ENCODE assay signal across 18 cellular contexts in the genomic region with DNA sequence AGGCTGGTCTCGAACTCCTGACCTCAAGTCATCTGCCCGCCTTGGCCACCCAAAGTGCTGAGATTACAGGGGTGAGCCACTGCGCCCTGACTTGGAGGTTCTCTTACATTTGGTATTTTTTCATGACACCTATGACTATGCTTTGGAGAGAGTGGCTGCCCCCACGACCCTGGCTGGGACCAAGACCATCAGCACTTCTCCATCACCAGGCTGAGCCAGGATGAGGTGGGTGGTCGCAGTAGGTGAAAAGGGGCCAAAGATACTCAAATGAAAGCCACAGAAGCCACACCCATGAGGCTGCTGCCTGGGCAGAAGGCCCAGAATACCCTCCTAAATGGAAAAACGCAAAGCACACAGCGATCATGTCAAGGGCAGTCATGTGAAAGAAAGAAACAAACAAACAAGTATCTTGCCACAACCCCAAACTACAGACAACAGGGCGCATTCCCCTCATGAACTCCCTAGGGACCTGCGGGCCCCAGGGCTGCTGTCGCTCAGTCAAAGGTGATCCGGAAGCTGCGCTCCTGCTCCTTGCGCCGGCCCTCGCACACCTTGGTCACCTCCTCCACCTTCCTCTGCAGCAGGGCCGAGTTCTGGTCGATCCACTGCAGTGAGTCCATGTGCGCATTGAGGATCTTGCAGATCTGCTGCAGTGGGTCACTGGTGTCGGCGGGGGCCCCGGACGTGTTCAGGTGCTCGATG. TPM values are rescaled to one million over a fixed set of nuclear protein-coding genes. Genes with fewer than 3 reads are reported as not detected.
DNase-seq lines count a peak whose midpoint lies in the region; ATAC-seq, FAIRE-seq and TF ChIP-seq lines count a peak whose summit lies in the region.
"Had no signal": no experiment of that assay in that cellular context is flagged by ENCODE, and none has a peak within 500 bp of the region (broad histone marks: within the 10 kb centered on the region; RNA-seq: fewer than 3 reads in every experiment).

No MANE protein-coding gene starts in this region.

- DNase-seq in HepG2 (ENCODE audit: low spot score) (no peak), right lobe of liver (no peak), NCI-H526 (lab: John Stamatoyannopoulos, UW) (no peak)
- no peak for DNase-seq in stimulated activated naive CD8-positive, alpha-beta T cell treated with anti-CD3 and anti-CD28 coated beads, Interleukin-15, amount 100 ng/mL, for 72 hours
- DNase-seq: activated naive CD4-positive, alpha-beta T cell treated with Interleukin-2 at 50 U/mL for 16 hours; effector memory CD4-positive, alpha-beta T cell; KG1; left lung; NCI-H1417; NCI-H2227 treated with DMSO at 0.1 percent for 48 hours; psoas muscle; stimulated activated CD4-positive, alpha-beta T cell treated with anti-CD3 and anti-CD28 coated beads, Interleukin-12 subunit alpha, Interleukin-12 subunit beta, amount 100 ng/mL, for 4 hours had no signal

- no peak for ATAC-seq in HepG2
- ATAC-seq in right lobe of liver: no peak
- ATAC-seq in activated T-helper 17 cell treated with anti-CD3 and anti-CD28 coated beads, Interleukin-2, amount 50 U/mL, for 72 hours (replicated peaks): no peak
- ATAC-seq in stimulated activated naive CD8-positive, alpha-beta T cell treated with anti-CD3 and anti-CD28 coated beads, Interleukin-15, amount 100 ng/mL, for 72 hours: no peak
- no peak for ATAC-seq in HG03097 (IDR thresholded peaks at IDR 0.05; ENCODE audit: low FRiP score, unreplicated experiment)
- ATAC-seq: left lung had no signal

- H3K27ac ChIP-seq in HepG2 (ENCODE audit: extremely low read length, insufficient read depth, low read length) (no peak overlapping the region), right lobe of liver (no peak overlapping the region)
- H3K27ac ChIP-seq: left lung, psoas muscle, suprapubic skin had no signal

- POLR2A ChIA-PET in HepG2 (lab: Yijun Ruan, JAX): no interaction called here

- no peak for FAIRE-seq in HepG2 (lab: Jason Lieb, UNC)
- FAIRE-seq: D721Med, H54 had no signal

- H3K79me2 ChIP-seq in HepG2 (ENCODE audit: insufficient read depth, low read length): no peaks in the 10 kb centered on the region

- H3K4me1 Mint-ChIP-seq in activated T-helper 17 cell treated with anti-CD3 and anti-CD28 coated beads, Interleukin-2, amount 50 U/mL, for 72 hours: peaks cover 19% of the 10 kb centered on the region
- peaks cover 73% of the 10 kb centered on the region for H3K4me1 Mint-ChIP-seq in stimulated activated naive CD8-positive, alpha-beta T cell treated with anti-CD3 and anti-CD28 coated beads, Interleukin-15, amount 100 ng/mL, for 72 hours

- no peak overlapping the region for H3K4me2 ChIP-seq in HepG2 (ENCODE audit: low read depth, low read length)

- in situ Hi-C loops in HepG2 (cut with HindIII; ENCODE audit: extremely low pct_ligation_motif_present, low pct_unique_long_range_greater_than_20kb): no loop called here

- no peaks in the 10 kb centered on the region for H4K20me1 ChIP-seq in HepG2 (ENCODE audit: insufficient read depth, low read length)

- TF ChIP-seq EP300 in HepG2 (IDR thresholded peaks at IDR 0.05; ENCODE audit: low read depth in 2 of 2, low read length in 2 of 2): no peak
- no peak for TF ChIP-seq EP300 in HepG2 (CRISPR knock-in tag; IDR thresholded peaks at IDR 0.05; ENCODE audit: borderline replicate concordance)

- no peaks in the 10 kb centered on the region for H3K9me3 Mint-ChIP-seq in activated T-helper 17 cell treated with anti-CD3 and anti-CD28 coated beads, Interleukin-2, amount 50 U/mL, for 72 hours
- H3K9me3 Mint-ChIP-seq in stimulated activated naive CD8-positive, alpha-beta T cell treated with anti-CD3 and anti-CD28 coated beads, Interleukin-15, amount 100 ng/mL, for 72 hours: no peaks in the 10 kb centered on the region

- no peak overlapping the region for H3K4me3 Mint-ChIP-seq in activated T-helper 17 cell treated with anti-CD3 and anti-CD28 coated beads, Interleukin-2, amount 50 U/mL, for 72 hours
- H3K4me3 Mint-ChIP-seq in stimulated activated naive CD8-positive, alpha-beta T cell treated with anti-CD3 and anti-CD28 coated beads, Interleukin-15, amount 100 ng/mL, for 72 hours: peak overlapping the region in 1 of 2 donors; percentile 18

- H3K27me3 ChIP-seq in HepG2 (ENCODE audit: control insufficient read depth in 1 of 2, insufficient read depth in 2 of 2, low read length in 2 of 2): no peaks in the 10 kb centered on the region
- H3K27me3 ChIP-seq in right lobe of liver: no peaks in the 10 kb centered on the region
- H3K27me3 ChIP-seq: left lung, suprapubic skin had no signal

- intact Hi-C loops in HepG2 (cut with micrococcal nuclease; ENCODE audit: unreplicated experiment) (no loop called here), right lobe of liver (cut with DNase I) (no loop called here)

- WGBS in HepG2 (ENCODE audit: low lambda C conversion rate): over 99% methylated on average over 23 of the region's 23 CpGs
- 92% methylated on average over 10 of the region's 23 CpGs for WGBS in right lobe of liver (ENCODE audit: insufficient coverage, low coverage, low lambda C conversion rate, missing lambda C conversion rate)

- no TSS peak for BruUV-seq in HepG2 (replicated peaks; lab: Mats Ljungman, UMichigan)

- peaks cover 67% of the 10 kb centered on the region for H3K36me3 Mint-ChIP-seq in activated T-helper 17 cell treated with anti-CD3 and anti-CD28 coated beads, Interleukin-2, amount 50 U/mL, for 72 hours (ENCODE audit: low read depth)

- TF ChIP-seq CTCF in HepG2 (CRISPR knock-in tag; IDR thresholded peaks at IDR 0.05) (no peak), right lobe of liver (IDR thresholded peaks at IDR 0.05) (no peak)

- no peak for TF ChIP-seq RAD21 in HepG2 (CRISPR knock-in tag; IDR thresholded peaks at IDR 0.05)

- H3K9me3 ChIP-seq in HepG2 (ENCODE audit: low read length) (no peaks in the 10 kb centered on the region), right lobe of liver (no peaks in the 10 kb centered on the region)
- H3K9me3 ChIP-seq: left lung, psoas muscle, suprapubic skin had no signal

- TF ChIP-seq POLR2A in HepG2 (IDR thresholded peaks at IDR 0.05; ENCODE audit: insufficient read depth in 1 of 2, low read depth in 2 of 2, low read length in 2 of 2) (no peak), right lobe of liver (IDR thresholded peaks at IDR 0.05) (no peak)

- H3K4me3 ChIP-seq in HepG2 (replicated peaks in 1 of 3; ENCODE audit: insufficient read depth in 1 of 3, low read depth in 2 of 3, low read length in 3 of 3) (no peak overlapping the region), right lobe of liver (no peak overlapping the region)
- H3K4me3 ChIP-seq: left lung, psoas muscle, suprapubic skin had no signal

- no peaks in the 10 kb centered on the region for H3K27me3 Mint-ChIP-seq in activated T-helper 17 cell treated with anti-CD3 and anti-CD28 coated beads, Interleukin-2, amount 50 U/mL, for 72 hours
- H3K27me3 Mint-ChIP-seq in stimulated activated naive CD8-positive, alpha-beta T cell treated with anti-CD3 and anti-CD28 coated beads, Interleukin-15, amount 100 ng/mL, for 72 hours: no peaks in the 10 kb centered on the region

- CTCF ChIA-PET in HepG2 (lab: Yijun Ruan, JAX; ENCODE audit: low intra/inter-chr PET ratio, low total read pairs): no interaction called here

- H3K36me3 ChIP-seq in HepG2 (replicated peaks in 1 of 2; ENCODE audit: control insufficient read depth in 1 of 2, insufficient read depth in 2 of 2, low read length in 2 of 2): peaks cover 17 to 32% of the 10 kb centered on the region in 2 experiments; a peak in 4 of 5 replicates
- H3K36me3 ChIP-seq in right lobe of liver: peaks cover 0 to 17% (median 5%) of the 10 kb centered on the region in 4 donors

- H3K9ac ChIP-seq in HepG2 (ENCODE audit: insufficient read depth, low read depth, low read length): no peak overlapping the region

- peaks cover 9% of the 10 kb centered on the region for H3K4me1 ChIP-seq in HepG2 (ENCODE audit: insufficient read depth, low read length)
- H3K4me1 ChIP-seq in right lobe of liver: peaks cover 0 to 14% (median 6%) of the 10 kb centered on the region in 4 donors
- H3K4me1 ChIP-seq: psoas muscle, suprapubic skin had no signal

- H3K27ac Mint-ChIP-seq in activated T-helper 17 cell treated with anti-CD3 and anti-CD28 coated beads, Interleukin-2, amount 50 U/mL, for 72 hours: peak overlapping the region; percentile 41
- H3K27ac Mint-ChIP-seq in stimulated activated naive CD8-positive, alpha-beta T cell treated with anti-CD3 and anti-CD28 coated beads, Interleukin-15, amount 100 ng/mL, for 72 hours: peak overlapping the region; percentile 8 to 91

- no peak overlapping the region for H2AFZ ChIP-seq in HepG2 (ENCODE audit: low read length)

RNA-seq across cellular contexts. Expression of a gene that starts 11.2 kb away (rescaled TPM):
- not detected in 2 replicates for total RNA-seq in HepG2 (2016; rRNA removed; fragmentation: Illumina TruSeq; extraction: Trizol)
- not detected in 2 replicates for total RNA-seq in HepG2 (2016; cell fraction: cytosol; rRNA removed; fragmentation: Illumina TruSeq; extraction: Trizol; ENCODE audit: low read depth)
- 0.18 and 0.30 TPM in 2 replicates for total RNA-seq in HepG2 (2016; cell fraction: insoluble cytoplasmic fraction; rRNA removed; fragmentation: Illumina TruSeq; extraction: Trizol)
- total RNA-seq in HepG2 (2016; cell fraction: membrane; rRNA removed; fragmentation: Illumina TruSeq; extraction: Trizol): not detected in 2 replicates
- not detected in 2 replicates for total RNA-seq in HepG2 (2016; cell fraction: nucleus; rRNA removed; fragmentation: Illumina TruSeq; extraction: Trizol)
- polyA plus RNA-seq in HepG2 (2011; rRNA removed): not detected in 2 replicates
- 0.08 TPM in 1 of 2 replicates, not detected in the other for polyA plus RNA-seq in HepG2 (2011; cell fraction: cytosol; rRNA removed)
- polyA plus RNA-seq in HepG2 (2011; cell fraction: nucleus; rRNA removed): 0.16 and 0.28 TPM in 2 replicates
- polyA plus RNA-seq in HepG2 (2012): 0.50 TPM in 1 of 2 replicates, not detected in the other
- 0.29 TPM in 1 of 2 replicates, not detected in the other for polyA plus RNA-seq in HepG2 (2016; cell fraction: cytosol; fragmentation: Illumina TruSeq; extraction: Trizol; ENCODE audit: low read depth)
- polyA plus RNA-seq in HepG2 (2016; cell fraction: insoluble cytoplasmic fraction; fragmentation: Illumina TruSeq; extraction: Trizol; ENCODE audit: low read depth): not detected in 2 replicates
- polyA plus RNA-seq in HepG2 (2016; cell fraction: membrane; fragmentation: Illumina TruSeq; extraction: Trizol; ENCODE audit: low read depth): not detected in 2 replicates
- not detected in 2 replicates for polyA plus RNA-seq in HepG2 (2016; cell fraction: nucleus; fragmentation: Illumina TruSeq; extraction: Trizol; ENCODE audit: insufficient read depth, low read depth)
- polyA minus RNA-seq in HepG2 (2011; rRNA and poly(A)+ RNA removed; ENCODE audit: low replicate concordance): 0.09 TPM in 1 of 2 replicates, not detected in the other
- not detected in 2 replicates for polyA minus RNA-seq in HepG2 (2011; cell fraction: cytosol; rRNA and poly(A)+ RNA removed)
- not detected in 2 replicates for polyA minus RNA-seq in HepG2 (2011; cell fraction: nucleus; rRNA and poly(A)+ RNA removed)
- 1 to 10 TPM in 2 of 6 experiments, under 1 TPM in 1, not detected in 3; 0.56 to 4.2 (median 1.0) TPM for total RNA-seq in right lobe of liver
- 100 to 1,000 TPM in 1 of 2 donors, 10 to 100 TPM in 1; 42.0 to 177 TPM for total RNA-seq in activated T-helper 17 cell treated with anti-CD3 and anti-CD28 coated beads, Interleukin-2, amount 50 U/mL, for 72 hours
- total RNA-seq: SK-MEL-5 had no signal

RNA-seq across cellular contexts. Expression of a gene that starts 21.1 kb away (rescaled TPM):
- total RNA-seq in HepG2 (2016; rRNA removed; fragmentation: Illumina TruSeq; extraction: Trizol) (9.7 and 10.3 TPM in 2 replicates), right lobe of liver (1,000 to 10,000 TPM in 1 of 6 experiments, 100 to 1,000 TPM in 5; 475 to 1,724 (median 619) TPM)
- 6.1 and 6.2 TPM in 2 replicates for total RNA-seq in HepG2 (2016; cell fraction: cytosol; rRNA removed; fragmentation: Illumina TruSeq; extraction: Trizol; ENCODE audit: low read depth)
- 7.9 and 10.5 TPM in 2 replicates for total RNA-seq in HepG2 (2016; cell fraction: insoluble cytoplasmic fraction; rRNA removed; fragmentation: Illumina TruSeq; extraction: Trizol)
- 12.6 and 12.7 TPM in 2 replicates for total RNA-seq in HepG2 (2016; cell fraction: membrane; rRNA removed; fragmentation: Illumina TruSeq; extraction: Trizol)
- 4.6 and 7.3 TPM in 2 replicates for total RNA-seq in HepG2 (2016; cell fraction: nucleus; rRNA removed; fragmentation: Illumina TruSeq; extraction: Trizol)
- 4.9 and 5.2 TPM in 2 replicates for polyA plus RNA-seq in HepG2 (2011; rRNA removed)
- 2.7 and 3.7 TPM in 2 replicates for polyA plus RNA-seq in HepG2 (2011; cell fraction: cytosol; rRNA removed)
- polyA plus RNA-seq in HepG2 (2011; cell fraction: nucleus; rRNA removed): 10.1 and 14.5 TPM in 2 replicates
- 9.9 and 10.1 TPM in 2 replicates for polyA plus RNA-seq in HepG2 (2012)
- polyA plus RNA-seq in HepG2 (2016; cell fraction: cytosol; fragmentation: Illumina TruSeq; extraction: Trizol; ENCODE audit: low read depth): 16.0 and 17.0 TPM in 2 replicates
- 24.8 and 28.5 TPM in 2 replicates for polyA plus RNA-seq in HepG2 (2016; cell fraction: insoluble cytoplasmic fraction; fragmentation: Illumina TruSeq; extraction: Trizol; ENCODE audit: low read depth)
- polyA plus RNA-seq in HepG2 (2016; cell fraction: membrane; fragmentation: Illumina TruSeq; extraction: Trizol; ENCODE audit: low read depth): 25.8 and 30.2 TPM in 2 replicates
- polyA plus RNA-seq in HepG2 (2016; cell fraction: nucleus; fragmentation: Illumina TruSeq; extraction: Trizol; ENCODE audit: insufficient read depth, low read depth): 25.5 and 26.1 TPM in 2 replicates
- 3.5 and 5.9 TPM in 2 replicates for polyA minus RNA-seq in HepG2 (2011; rRNA and poly(A)+ RNA removed; ENCODE audit: low replicate concordance)
- polyA minus RNA-seq in HepG2 (2011; cell fraction: cytosol; rRNA and poly(A)+ RNA removed): 2.2 and 2.5 TPM in 2 replicates
- polyA minus RNA-seq in HepG2 (2011; cell fraction: nucleus; rRNA and poly(A)+ RNA removed): 3.1 and 3.4 TPM in 2 replicates
- 10 to 100 TPM; 26.0 to 28.6 TPM for total RNA-seq in activated T-helper 17 cell treated with anti-CD3 and anti-CD28 coated beads, Interleukin-2, amount 50 U/mL, for 72 hours

RNA-seq across cellular contexts. Expression of a gene that starts 21.4 kb away (rescaled TPM):
- 41.5 and 42.1 TPM in 2 replicates for total RNA-seq in HepG2 (2016; rRNA removed; fragmentation: Illumina TruSeq; extraction: Trizol)
- 8.4 TPM in 2 replicates for total RNA-seq in HepG2 (2016; cell fraction: cytosol; rRNA removed; fragmentation: Illumina TruSeq; extraction: Trizol; ENCODE audit: low read depth)
- 36.6 and 41.1 TPM in 2 replicates for total RNA-seq in HepG2 (2016; cell fraction: insoluble cytoplasmic fraction; rRNA removed; fragmentation: Illumina TruSeq; extraction: Trizol)
- 28.0 TPM in 2 replicates for total RNA-seq in HepG2 (2016; cell fraction: membrane; rRNA removed; fragmentation: Illumina TruSeq; extraction: Trizol)
- 19.5 and 21.5 TPM in 2 replicates for total RNA-seq in HepG2 (2016; cell fraction: nucleus; rRNA removed; fragmentation: Illumina TruSeq; extraction: Trizol)
- polyA plus RNA-seq in HepG2 (2011; rRNA removed): 15.4 and 16.5 TPM in 2 replicates
- 9.8 and 11.5 TPM in 2 replicates for polyA plus RNA-seq in HepG2 (2011; cell fraction: cytosol; rRNA removed)
- polyA plus RNA-seq in HepG2 (2011; cell fraction: nucleus; rRNA removed): 18.0 and 18.7 TPM in 2 replicates
- polyA plus RNA-seq in HepG2 (2012): 24.2 and 25.4 TPM in 2 replicates
- polyA plus RNA-seq in HepG2 (2016; cell fraction: cytosol; fragmentation: Illumina TruSeq; extraction: Trizol; ENCODE audit: low read depth): 4.2 and 4.3 TPM in 2 replicates
- polyA plus RNA-seq in HepG2 (2016; cell fraction: insoluble cytoplasmic fraction; fragmentation: Illumina TruSeq; extraction: Trizol; ENCODE audit: low read depth): 40.3 and 48.5 TPM in 2 replicates
- 12.2 and 12.4 TPM in 2 replicates for polyA plus RNA-seq in HepG2 (2016; cell fraction: membrane; fragmentation: Illumina TruSeq; extraction: Trizol; ENCODE audit: low read depth)
- polyA plus RNA-seq in HepG2 (2016; cell fraction: nucleus; fragmentation: Illumina TruSeq; extraction: Trizol; ENCODE audit: insufficient read depth, low read depth): 48.6 and 52.6 TPM in 2 replicates
- polyA minus RNA-seq in HepG2 (2011; rRNA and poly(A)+ RNA removed; ENCODE audit: low replicate concordance): 14.5 and 30.4 TPM in 2 replicates
- polyA minus RNA-seq in HepG2 (2011; cell fraction: cytosol; rRNA and poly(A)+ RNA removed): 9.9 and 10.3 TPM in 2 replicates
- 7.8 and 8.9 TPM in 2 replicates for polyA minus RNA-seq in HepG2 (2011; cell fraction: nucleus; rRNA and poly(A)+ RNA removed)
- 10 to 100 TPM in 5 of 6 experiments, 1 to 10 TPM in 1; 9.3 to 55.5 (median 32.6) TPM for total RNA-seq in right lobe of liver
- total RNA-seq in activated T-helper 17 cell treated with anti-CD3 and anti-CD28 coated beads, Interleukin-2, amount 50 U/mL, for 72 hours: 100 to 1,000 TPM; 158 to 172 TPM

RNA-seq across cellular contexts. Expression of a gene that starts 30.4 kb away (rescaled TPM):
- total RNA-seq in HepG2 (2016; rRNA removed; fragmentation: Illumina TruSeq; extraction: Trizol) (3.6 and 9.7 TPM in 2 replicates), right lobe of liver (10 to 100 TPM; 12.6 to 38.1 (median 27.8) TPM)
- total RNA-seq in HepG2 (2016; cell fraction: cytosol; rRNA removed; fragmentation: Illumina TruSeq; extraction: Trizol; ENCODE audit: low read depth): 3.6 and 4.6 TPM in 2 replicates
- total RNA-seq in HepG2 (2016; cell fraction: insoluble cytoplasmic fraction; rRNA removed; fragmentation: Illumina TruSeq; extraction: Trizol): 4.5 and 10.0 TPM in 2 replicates
- 7.6 and 8.5 TPM in 2 replicates for total RNA-seq in HepG2 (2016; cell fraction: membrane; rRNA removed; fragmentation: Illumina TruSeq; extraction: Trizol)
- 8.6 and 13.7 TPM in 2 replicates for total RNA-seq in HepG2 (2016; cell fraction: nucleus; rRNA removed; fragmentation: Illumina TruSeq; extraction: Trizol)
- polyA plus RNA-seq in HepG2 (2011; rRNA removed): 16.9 and 21.6 TPM in 2 replicates
- polyA plus RNA-seq in HepG2 (2011; cell fraction: cytosol; rRNA removed): 7.9 and 12.0 TPM in 2 replicates
- 83.8 and 108 TPM in 2 replicates for polyA plus RNA-seq in HepG2 (2011; cell fraction: nucleus; rRNA removed)
- polyA plus RNA-seq in HepG2 (2012): 19.0 and 23.3 TPM in 2 replicates
- polyA plus RNA-seq in HepG2 (2016; cell fraction: cytosol; fragmentation: Illumina TruSeq; extraction: Trizol; ENCODE audit: low read depth): 4.7 and 5.1 TPM in 2 replicates
- polyA plus RNA-seq in HepG2 (2016; cell fraction: insoluble cytoplasmic fraction; fragmentation: Illumina TruSeq; extraction: Trizol; ENCODE audit: low read depth): 10.7 and 15.1 TPM in 2 replicates
- 9.3 and 10.8 TPM in 2 replicates for polyA plus RNA-seq in HepG2 (2016; cell fraction: membrane; fragmentation: Illumina TruSeq; extraction: Trizol; ENCODE audit: low read depth)
- 45.7 and 46.6 TPM in 2 replicates for polyA plus RNA-seq in HepG2 (2016; cell fraction: nucleus; fragmentation: Illumina TruSeq; extraction: Trizol; ENCODE audit: insufficient read depth, low read depth)
- 14.8 and 17.4 TPM in 2 replicates for polyA minus RNA-seq in HepG2 (2011; rRNA and poly(A)+ RNA removed; ENCODE audit: low replicate concordance)
- polyA minus RNA-seq in HepG2 (2011; cell fraction: cytosol; rRNA and poly(A)+ RNA removed): 9.8 and 11.2 TPM in 2 replicates
- polyA minus RNA-seq in HepG2 (2011; cell fraction: nucleus; rRNA and poly(A)+ RNA removed): 16.0 and 24.2 TPM in 2 replicates
- 10 to 100 TPM; 21.4 to 57.4 TPM for total RNA-seq in activated T-helper 17 cell treated with anti-CD3 and anti-CD28 coated beads, Interleukin-2, amount 50 U/mL, for 72 hours

RNA-seq across cellular contexts. Expression of a gene that starts 30.7 kb away (rescaled TPM):
- 10.9 and 13.5 TPM in 2 replicates for total RNA-seq in HepG2 (2016; rRNA removed; fragmentation: Illumina TruSeq; extraction: Trizol)
- total RNA-seq in HepG2 (2016; cell fraction: cytosol; rRNA removed; fragmentation: Illumina TruSeq; extraction: Trizol; ENCODE audit: low read depth): 6.3 and 7.3 TPM in 2 replicates
- 10.3 and 14.9 TPM in 2 replicates for total RNA-seq in HepG2 (2016; cell fraction: insoluble cytoplasmic fraction; rRNA removed; fragmentation: Illumina TruSeq; extraction: Trizol)
- 14.8 and 16.5 TPM in 2 replicates for total RNA-seq in HepG2 (2016; cell fraction: membrane; rRNA removed; fragmentation: Illumina TruSeq; extraction: Trizol)
- 12.4 and 13.6 TPM in 2 replicates for total RNA-seq in HepG2 (2016; cell fraction: nucleus; rRNA removed; fragmentation: Illumina TruSeq; extraction: Trizol)
- 27.8 and 30.0 TPM in 2 replicates for polyA plus RNA-seq in HepG2 (2011; rRNA removed)
- polyA plus RNA-seq in HepG2 (2011; cell fraction: cytosol; rRNA removed): 29.0 and 32.7 TPM in 2 replicates
- polyA plus RNA-seq in HepG2 (2011; cell fraction: nucleus; rRNA removed): 56.2 and 76.4 TPM in 2 replicates
- polyA plus RNA-seq in HepG2 (2012): 19.5 and 19.7 TPM in 2 replicates
- 22.7 and 24.3 TPM in 2 replicates for polyA plus RNA-seq in HepG2 (2016; cell fraction: cytosol; fragmentation: Illumina TruSeq; extraction: Trizol; ENCODE audit: low read depth)
- 43.5 and 52.7 TPM in 2 replicates for polyA plus RNA-seq in HepG2 (2016; cell fraction: insoluble cytoplasmic fraction; fragmentation: Illumina TruSeq; extraction: Trizol; ENCODE audit: low read depth)
- 46.7 and 51.1 TPM in 2 replicates for polyA plus RNA-seq in HepG2 (2016; cell fraction: membrane; fragmentation: Illumina TruSeq; extraction: Trizol; ENCODE audit: low read depth)
- polyA plus RNA-seq in HepG2 (2016; cell fraction: nucleus; fragmentation: Illumina TruSeq; extraction: Trizol; ENCODE audit: insufficient read depth, low read depth): 55.9 and 59.4 TPM in 2 replicates
- 25.3 and 37.7 TPM in 2 replicates for polyA minus RNA-seq in HepG2 (2011; rRNA and poly(A)+ RNA removed; ENCODE audit: low replicate concordance)
- 13.0 and 14.0 TPM in 2 replicates for polyA minus RNA-seq in HepG2 (2011; cell fraction: cytosol; rRNA and poly(A)+ RNA removed)
- 21.9 and 22.5 TPM in 2 replicates for polyA minus RNA-seq in HepG2 (2011; cell fraction: nucleus; rRNA and poly(A)+ RNA removed)
- total RNA-seq in right lobe of liver: 10 to 100 TPM; 18.2 to 27.0 (median 22.4) TPM
- total RNA-seq in activated T-helper 17 cell treated with anti-CD3 and anti-CD28 coated beads, Interleukin-2, amount 50 U/mL, for 72 hours: 10 to 100 TPM; 33.8 to 72.8 TPM

Comparison
In these comparisons a context has a peak if more than half of its experiments do, and no peak if none do; other contexts are left out.
1. RNA of a gene that starts 21.1 kb away (total RNA-seq): 475 to 1,724 TPM in right lobe of liver; 26.0 to 28.6 TPM in activated T-helper 17 cell treated with anti-CD3 and anti-CD28 coated beads, Interleukin-2, amount 50 U/mL, for 72 hours and 4.6 to 12.7 TPM in HepG2; every median in the first group is over 10 times any median in the second.
2. RNA of a gene that starts 11.2 kb away (total RNA-seq): 42.0 to 177 TPM in activated T-helper 17 cell treated with anti-CD3 and anti-CD28 coated beads, Interleukin-2, amount 50 U/mL, for 72 hours; 0.56 to 4.2 TPM in right lobe of liver and 0.18 to 0.30 TPM in HepG2; every median in the first group is over 4 times any median in the second.